ENCODE assay signal across 14 cellular contexts in the genomic region with DNA sequence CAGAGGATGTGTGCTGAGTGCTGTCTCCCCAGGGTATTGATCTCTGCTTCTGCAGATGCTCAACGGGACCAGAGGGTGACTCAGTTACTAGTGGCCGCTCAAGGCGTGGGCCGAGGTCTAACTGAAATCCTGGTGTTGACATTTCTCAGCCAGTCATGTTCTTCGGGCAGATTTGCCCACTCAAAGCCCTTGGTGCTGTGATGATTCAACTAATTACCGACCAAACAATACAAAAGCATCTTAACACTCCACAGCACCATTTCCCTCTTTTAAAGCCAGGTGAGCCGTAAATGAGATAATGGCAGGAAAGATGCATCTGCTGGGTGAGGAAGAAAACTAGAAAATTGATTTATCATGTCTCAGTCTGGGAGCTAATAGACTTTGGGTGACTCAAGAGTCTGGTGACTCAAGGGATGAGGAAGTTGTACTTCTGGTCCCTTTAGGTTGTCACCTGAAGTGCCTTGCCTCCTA.
A peak's percentile ranks its signal among the peaks of the same experiment; 100 is the strongest.
DNase-seq lines count a peak whose midpoint lies in the region; ATAC-seq lines count a peak whose summit lies in the region.
"Had no signal": no experiment of that assay in that cellular context is flagged by ENCODE, and none has a peak within 500 bp of the region (broad histone marks: within the 10 kb centered on the region; RNA-seq: fewer than 3 reads in every experiment).

No MANE protein-coding gene starts in this region.

- H3K4me3 Mint-ChIP-seq in stimulated activated memory B cell treated with anti-CD40 and anti-IgM and Interleukin-4, amounts not matched to agents 10 μg/mL and 1 μg/mL and 100 μg/mL, for 72 hours = no peak overlapping the region
- H3K4me3 Mint-ChIP-seq: activated CD4-positive, alpha-beta T cell treated with anti-CD3 and anti-CD28 coated beads for 36 hours; activated naive CD8-positive, alpha-beta T cell treated with anti-CD3 and anti-CD28 coated beads, Interleukin-2, amount 10 ng/mL, durations not matched to agents 7 days and 5 days had no signal

- peaks cover 11% of the 10 kb centered on the region for H3K27me3 Mint-ChIP-seq in stimulated activated memory B cell treated with anti-CD40 and anti-IgM and Interleukin-4, amounts not matched to agents 10 μg/mL and 1 μg/mL and 100 μg/mL, for 72 hours
- H3K27me3 Mint-ChIP-seq: activated CD4-positive, alpha-beta T cell treated with anti-CD3 and anti-CD28 coated beads for 36 hours; activated naive CD8-positive, alpha-beta T cell treated with anti-CD3 and anti-CD28 coated beads, Interleukin-2, amount 10 ng/mL, durations not matched to agents 7 days and 5 days had no signal

- DNase-seq in SIG-M5 treated with dmso at 0.1 percent for 504 hours (lab: John Stamatoyannopoulos, UW; ENCODE audit: unreplicated experiment) = peak; percentile 12
- no peak for DNase-seq in SIG-M5 (lab: John Stamatoyannopoulos, UW)
- peak; percentile 29 to 45 for DNase-seq in NCI-H187 (lab: John Stamatoyannopoulos, UW)
- peak; percentile 52 for DNase-seq in T1000 (lab: John Stamatoyannopoulos, UW)
- no peak for DNase-seq in HuH-7.5 (ENCODE audit: low spot score)
- DNase-seq in NCI-H2029 (lab: John Stamatoyannopoulos, UW) = no peak
- DNase-seq: activated CD4-positive, alpha-beta T cell treated with anti-CD3 and anti-CD28 coated beads for 36 hours; activated naive CD8-positive, alpha-beta T cell treated with anti-CD3 and anti-CD28 coated beads, Interleukin-2, amount 10 ng/mL, durations not matched to agents 7 days and 5 days; activated T-cell treated with anti-CD3 and anti-CD28 coated beads, Interleukin-2, amount 50 U/mL, for 1 hour; Calu3; glutamatergic neuron; NCI-H1694 treated with DMSO at 0.1 percent for 48 hours had no signal

- ATAC-seq in stimulated activated memory B cell treated with anti-CD40 and anti-IgM and Interleukin-4, amounts not matched to agents 10 μg/mL and 1 μg/mL and 100 μg/mL, for 72 hours = peak; percentile 54
- no peak for ATAC-seq in HG03095 (IDR thresholded peaks at IDR 0.05; ENCODE audit: unreplicated experiment)
- ATAC-seq: activated CD4-positive, alpha-beta T cell treated with anti-CD3 and anti-CD28 coated beads for 36 hours had no signal

- no peaks in the 10 kb centered on the region for H3K9me3 Mint-ChIP-seq in stimulated activated memory B cell treated with anti-CD40 and anti-IgM and Interleukin-4, amounts not matched to agents 10 μg/mL and 1 μg/mL and 100 μg/mL, for 72 hours
- H3K9me3 Mint-ChIP-seq: activated naive CD8-positive, alpha-beta T cell treated with anti-CD3 and anti-CD28 coated beads, Interleukin-2, amount 10 ng/mL, durations not matched to agents 7 days and 5 days had no signal

- H3K36me3 Mint-ChIP-seq in stimulated activated memory B cell treated with anti-CD40 and anti-IgM and Interleukin-4, amounts not matched to agents 10 μg/mL and 1 μg/mL and 100 μg/mL, for 72 hours = no peaks in the 10 kb centered on the region
- H3K36me3 Mint-ChIP-seq: activated naive CD8-positive, alpha-beta T cell treated with anti-CD3 and anti-CD28 coated beads, Interleukin-2, amount 10 ng/mL, durations not matched to agents 7 days and 5 days had no signal

- H3K27ac Mint-ChIP-seq in stimulated activated memory B cell treated with anti-CD40 and anti-IgM and Interleukin-4, amounts not matched to agents 10 μg/mL and 1 μg/mL and 100 μg/mL, for 72 hours = no peak overlapping the region
- H3K27ac Mint-ChIP-seq: activated CD4-positive, alpha-beta T cell treated with anti-CD3 and anti-CD28 coated beads for 36 hours; activated naive CD8-positive, alpha-beta T cell treated with anti-CD3 and anti-CD28 coated beads, Interleukin-2, amount 10 ng/mL, durations not matched to agents 7 days and 5 days had no signal

- peaks cover 27% of the 10 kb centered on the region for H3K4me1 Mint-ChIP-seq in stimulated activated memory B cell treated with anti-CD40 and anti-IgM and Interleukin-4, amounts not matched to agents 10 μg/mL and 1 μg/mL and 100 μg/mL, for 72 hours
- H3K4me1 Mint-ChIP-seq: activated CD4-positive, alpha-beta T cell treated with anti-CD3 and anti-CD28 coated beads for 36 hours; activated naive CD8-positive, alpha-beta T cell treated with anti-CD3 and anti-CD28 coated beads, Interleukin-2, amount 10 ng/mL, durations not matched to agents 7 days and 5 days had no signal

Comparison
In these comparisons a context has a peak if more than half of its experiments do, and no peak if none do; other contexts are left out.
1. DNase-seq: peak in SIG-M5 treated with dmso at 0.1 percent for 504 hours (single experiment), NCI-H187 (2 of 2) and T1000 (single experiment); none in SIG-M5 (single experiment), HuH-7.5 (single experiment) and NCI-H2029 (single experiment).